ENCODE assay signal across 25 cellular contexts in genomic region chr5:132202711-132203463, GRCh38. TPM values are rescaled to one million over a fixed set of nuclear protein-coding genes. Genes with fewer than 3 reads are reported as not detected.
DNase-seq lines count a peak whose midpoint lies in the region; ATAC-seq, FAIRE-seq and TF ChIP-seq lines count a peak whose summit lies in the region.
"Had no signal": no experiment of that assay in that cellular context is flagged by ENCODE, and none has a peak within 500 bp of the region (broad histone marks: within the 10 kb centered on the region; RNA-seq: fewer than 3 reads in every experiment).

No MANE protein-coding gene starts in this region.

- H3K9me3 Mint-ChIP-seq in brain = no peaks in the 10 kb centered on the region
- H3K9me3 Mint-ChIP-seq: activated CD4-positive, alpha-beta memory T cell treated with anti-CD3 and anti-CD28 coated beads, Interleukin-2, amount 10 ng/mL, durations not matched to agents 7 days and 5 days; T-helper 1 cell treated with Interleukin-12 subunit alpha and Interleukin-12 subunit beta and Interleukin-4 antibody, amounts not matched to agents 30 μg/mL and 1 μg/mL, for 36 hours had no signal

- TF ChIP-seq CTCF in brain (conservative IDR thresholded peaks at IDR 0.05) = no peak

- H4K20me1 ChIP-seq in Karpas-422 (ENCODE audit: insufficient read depth, low read depth, low read length) = no peaks in the 10 kb centered on the region

- ATAC-seq in GM18867 (IDR thresholded peaks at IDR 0.05; ENCODE audit: unreplicated experiment) = no peak
- ATAC-seq: lower lobe of right lung had no signal

- no peak overlapping the region for H3K4me3 Mint-ChIP-seq in brain
- H3K4me3 Mint-ChIP-seq: activated CD4-positive, alpha-beta memory T cell treated with anti-CD3 and anti-CD28 coated beads, Interleukin-2, amount 10 ng/mL, durations not matched to agents 7 days and 5 days; T-helper 1 cell treated with Interleukin-12 subunit alpha and Interleukin-12 subunit beta and Interleukin-4 antibody, amounts not matched to agents 30 μg/mL and 1 μg/mL, for 36 hours had no signal

- peak overlapping the region; percentile 16 for H3K4me2 ChIP-seq in Karpas-422 (ENCODE audit: low read depth, low read length, poor library complexity, severe bottlenecking)
- H3K4me2 ChIP-seq: smooth muscle cell had no signal

- H3K27ac Mint-ChIP-seq in brain = peak overlapping the region in 4 of 5 experiments; percentile 66 to 96 (median 82)
- H3K27ac Mint-ChIP-seq: activated CD4-positive, alpha-beta memory T cell treated with anti-CD3 and anti-CD28 coated beads, Interleukin-2, amount 10 ng/mL, durations not matched to agents 7 days and 5 days; T-helper 1 cell treated with Interleukin-12 subunit alpha and Interleukin-12 subunit beta and Interleukin-4 antibody, amounts not matched to agents 30 μg/mL and 1 μg/mL, for 36 hours had no signal

- no peaks in the 10 kb centered on the region for H3K79me2 ChIP-seq in Karpas-422 (ENCODE audit: low read length)

- DNase-seq in GM12891 (ENCODE audit: insufficient read length, low spot score) (no peak), Karpas-422 (no peak), posterior vena cava (ENCODE audit: low spot score) (peak; percentile 3), retina (no peak), NCI-H2171 (lab: John Stamatoyannopoulos, UW) (no peak)
- DNase-seq: activated CD4-positive, alpha-beta memory T cell treated with anti-CD3 and anti-CD28 coated beads, Interleukin-2, amount 10 ng/mL, durations not matched to agents 7 days and 5 days; activated CD4-positive, CD25-positive, alpha-beta regulatory T cell treated with anti-CD3 and anti-CD28 coated beads, Interleukin-2, amount 50 U/mL, for 72 hours; activated T-cell treated with anti-CD3 and anti-CD28 coated beads, Interleukin-2, amount 50 U/mL, for 1 hour; cortex of kidney; KG1; lower lobe of right lung; NCI-H1436; NCI-H510A treated with DMSO at 0.1 percent for 48 hours; NK-92 treated with Interleukin-12 subunit alpha and Interleukin-12 subunit beta, amount 100 ng/mL, for 24 hours; stimulated activated CD4-positive, alpha-beta T cell treated with anti-CD3 and anti-CD28 coated beads, Interleukin-2, amount 100 ng/mL, for 24 hours had no signal

- H3K36me3 Mint-ChIP-seq in brain = peaks cover 87% of the 10 kb centered on the region

- no peaks in the 10 kb centered on the region for H3K9me3 ChIP-seq in Karpas-422 (ENCODE audit: low read length)
- H3K9me3 ChIP-seq: adrenal gland, lower lobe of right lung, suprapubic skin had no signal

- no peaks in the 10 kb centered on the region for H3K27me3 ChIP-seq in Karpas-422 (ENCODE audit: low read length)
- H3K27me3 ChIP-seq: adrenal gland, suprapubic skin had no signal

- FAIRE-seq in GM12891 (lab: Jason Lieb, UNC) = peak; percentile 26
- FAIRE-seq: endometrium, HTR-8/SVneo, keratinocyte, RCC 7860 had no signal

- H3K27ac ChIP-seq in Karpas-422 (ENCODE audit: low read length) = no peak overlapping the region; the same call in 1 of the 2 replicates
- H3K27ac ChIP-seq: adrenal gland, lower lobe of right lung, suprapubic skin had no signal

- H3K4me1 Mint-ChIP-seq in brain = peaks cover 46% of the 10 kb centered on the region
- H3K4me1 Mint-ChIP-seq: activated CD4-positive, alpha-beta memory T cell treated with anti-CD3 and anti-CD28 coated beads, Interleukin-2, amount 10 ng/mL, durations not matched to agents 7 days and 5 days had no signal

- peaks cover 62% of the 10 kb centered on the region for H3K4me1 ChIP-seq in Karpas-422 (ENCODE audit: low read length)
- H3K4me1 ChIP-seq: adrenal gland, suprapubic skin had no signal

- H3K4me3 ChIP-seq in Karpas-422 (ENCODE audit: low read length) = no peak overlapping the region; the same call in 1 of the 2 replicates
- H3K4me3 ChIP-seq: adrenal gland, lower lobe of right lung, smooth muscle cell, suprapubic skin had no signal

- H3K27me3 Mint-ChIP-seq in brain = no peaks in the 10 kb centered on the region
- H3K27me3 Mint-ChIP-seq: activated CD4-positive, alpha-beta memory T cell treated with anti-CD3 and anti-CD28 coated beads, Interleukin-2, amount 10 ng/mL, durations not matched to agents 7 days and 5 days had no signal

- no peak overlapping the region for H2AFZ ChIP-seq in Karpas-422 (ENCODE audit: low read length)

- peak overlapping the region; percentile 28; the same call in 1 of the 2 replicates for H3K9ac ChIP-seq in Karpas-422 (ENCODE audit: low read length)

- TF ChIP-seq POLR2A in GM12891 (IDR thresholded peaks at IDR 0.05; ENCODE audit: low read depth, low read length) = no peak

- intact Hi-C loops in posterior vena cava (cut with DNase I) = no loop called here

- no peaks in the 10 kb centered on the region for H3K9me2 ChIP-seq in Karpas-422 (replicated peaks; ENCODE audit: insufficient read depth, low read length)

- H3K36me3 ChIP-seq in Karpas-422 (ENCODE audit: insufficient read depth, low read length) = no peaks in the 10 kb centered on the region

TF ChIP-seq in GM12891, 5 proteins besides CTCF, POLR2A, EP300 and RAD21:
- no peak for TF ChIP-seq SPI1 (IDR thresholded peaks at IDR 0.05; ENCODE audit: low read depth, low read length)
- TF ChIP-seq TAF1 (IDR thresholded peaks at IDR 0.05; ENCODE audit: low read depth, low read length) = no peak
- no peak for TF ChIP-seq POU2F2 (IDR thresholded peaks at IDR 0.05; ENCODE audit: low read depth, low read length)
- TF ChIP-seq PAX5 (IDR thresholded peaks at IDR 0.05; ENCODE audit: insufficient read depth, low read length, severe bottlenecking) = no peak
- TF ChIP-seq POLR2AphosphoS5 (IDR thresholded peaks at IDR 0.05; ENCODE audit: low read depth, low read length) = no peak

RNA-seq across cellular contexts. Expression of gene P4HA2, which starts 24.8 kb away (rescaled TPM):
- 17.0 TPM for polyA plus RNA-seq in GM12891 (2012; ENCODE audit: low read depth, missing spikeins)
- total RNA-seq in Karpas-422 (2014; rRNA removed; shearing (Covaris generic); ENCODE audit: low replicate concordance) = 0.18 TPM in 1 of 2 replicates, not detected in the other
- 8.4 TPM for polyA plus RNA-seq in brain (ENCODE audit: insufficient read depth, low read depth, low replicate concordance)
- 10 to 100 TPM; 33.2 to 58.8 TPM for total RNA-seq in posterior vena cava

RNA-seq across cellular contexts. Expression of gene PDLIM4, which starts 54.6 kb away (rescaled TPM):
- polyA plus RNA-seq in GM12891 (2012; ENCODE audit: low read depth, missing spikeins) = 0.74 TPM
- not detected in 2 replicates for total RNA-seq in Karpas-422 (2014; rRNA removed; shearing (Covaris generic); ENCODE audit: low replicate concordance)
- polyA plus RNA-seq in brain (ENCODE audit: insufficient read depth, low read depth, low replicate concordance) = 15.9 TPM
- total RNA-seq in posterior vena cava = 10 to 100 TPM; 82.5 to 83.2 TPM
- total RNA-seq: activated CD4-positive, alpha-beta memory T cell treated with anti-CD3 and anti-CD28 coated beads, Interleukin-2, amount 10 ng/mL, durations not matched to agents 7 days and 5 days had no signal

Comparison
In these comparisons a context has a peak if more than half of its experiments do, and no peak if none do; other contexts are left out.
1. RNA of gene P4HA2, which starts 24.8 kb away (total RNA-seq): 33.2 to 58.8 TPM in posterior vena cava; 0.18 TPM in Karpas-422; every median in the first group is over 10 times any median in the second.
2. RNA of gene PDLIM4, which starts 54.6 kb away (total RNA-seq): 82.5 to 83.2 TPM in posterior vena cava; not detected in Karpas-422; every median in the first group is over 10 times any median in the second.